Comparison of ENCODE assay signal across 29 cellular contexts in the genomic region with DNA sequence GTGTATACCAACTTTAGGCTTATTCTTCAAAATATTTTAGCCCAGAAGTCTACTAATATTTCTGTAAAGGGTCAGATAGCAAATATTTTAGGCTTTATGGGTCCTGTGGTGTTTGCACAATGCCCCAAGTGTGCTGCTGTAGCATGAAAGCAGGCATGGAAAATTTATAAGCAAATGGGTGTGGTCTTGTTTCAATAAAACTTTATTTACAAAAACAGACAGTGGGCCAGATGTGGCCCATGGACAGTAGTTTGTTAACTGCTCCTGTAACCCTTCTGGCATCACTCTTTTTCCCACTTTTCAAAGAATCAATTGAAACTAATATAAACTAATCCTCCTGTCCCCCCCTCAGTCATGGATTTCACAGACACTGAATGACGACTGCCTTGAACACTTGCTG.
"Had no signal": no experiment of that assay in that cellular context is flagged by ENCODE, and none has a peak within 500 bp of the region (broad histone marks: within the 10 kb centered on the region; RNA-seq: fewer than 3 reads in every experiment).

No MANE protein-coding gene starts in this region.

- FAIRE-seq: bronchial epithelial cell, TTC549 had no signal

- H3K4me3 ChIP-seq: ascending aorta, cardiac muscle cell had no signal

- DNase-seq: activated B cell treated with CpG ODN at 0.5 μM for 24 hours; activated CD4-positive, alpha-beta memory T cell treated with anti-CD3 and anti-CD28 coated beads for 36 hours; activated CD4-positive, alpha-beta T cell treated with anti-CD3 and anti-CD28 coated beads for 4 hours; activated CD4-positive, alpha-beta T cell treated with anti-CD3 and anti-CD28 coated beads, Interleukin-2, amount 10 ng/mL, durations not matched to agents 24 days and 14 days; activated CD4-positive, alpha-beta T cell treated with anti-CD3 and anti-CD28 coated beads, Interleukin-2, amount 50 U/mL, for 1 hour; activated CD4-positive, alpha-beta T cell treated with anti-CD3 and anti-CD28 coated beads, Interleukin-2, amount 50 U/mL, for 4 hours; activated CD4-positive, CD25-positive, alpha-beta regulatory T cell treated with anti-CD3 and anti-CD28 coated beads, Interleukin-2, amount 50 U/mL, for 72 hours; activated CD8-positive, alpha-beta memory T cell treated with anti-CD3 and anti-CD28 coated beads for 24 hours; activated CD8-positive, alpha-beta memory T cell treated with anti-CD3 and anti-CD28 coated beads, Interleukin-2, amount 10 ng/mL, durations not matched to agents 7 days and 5 days; activated CD8-positive, alpha-beta memory T cell treated with anti-CD3 and anti-CD28 coated beads, Interleukin-2, amount 50 U/mL, for 48 hours; activated CD8-positive, alpha-beta T cell treated with anti-CD3 and anti-CD28 coated beads, Interleukin-2, amount 10 ng/mL, durations not matched to agents 7 days and 5 days; activated effector memory CD4-positive, alpha-beta T cell treated with Interleukin-2 at 50 U/mL for 16 hours; activated gamma-delta T cell; activated naive CD4-positive, alpha-beta T cell treated with anti-CD3 and anti-CD28 coated beads, Interleukin-2, amount 10 ng/mL, durations not matched to agents 7 days and 5 days; activated naive CD4-positive, alpha-beta T cell treated with Interleukin-2 at 50 U/mL for 16 hours; activated naive CD8-positive, alpha-beta T cell treated with anti-CD3 and anti-CD28 coated beads, Interleukin-2, amount 10 ng/mL, durations not matched to agents 7 days and 5 days; activated naive CD8-positive, alpha-beta T cell treated with anti-CD3 and anti-CD28 coated beads, Interleukin-2, amount 50 U/mL, for 24 hours; activated T-cell treated with anti-CD3 and anti-CD28 coated beads, Interleukin-2, amount 50 U/mL, for 24 hours; activated T-cell treated with anti-CD3 and anti-CD28 coated beads, Interleukin-2, amount 50 U/mL, for 48 hours; amygdala; anterior cingulate cortex; caudate nucleus; cerebellar nuclear complex; T-helper 17 cell had no signal

- H3K36me3 ChIP-seq: ascending aorta, cardiac muscle cell had no signal

- H3K27me3 ChIP-seq: ascending aorta, cardiac muscle cell had no signal

- H3K4me1 ChIP-seq: ascending aorta had no signal

- H3K27ac ChIP-seq: ascending aorta, cardiac muscle cell, VCaP had no signal

- ATAC-seq: activated CD8-positive, alpha-beta memory T cell treated with anti-CD3 and anti-CD28 coated beads, Interleukin-2, amount 10 ng/mL, durations not matched to agents 7 days and 5 days; activated CD8-positive, alpha-beta T cell treated with anti-CD3 and anti-CD28 coated beads, Interleukin-2, amount 10 ng/mL, durations not matched to agents 7 days and 5 days; activated naive CD8-positive, alpha-beta T cell treated with anti-CD3 and anti-CD28 coated beads, Interleukin-2, amount 50 U/mL, for 24 hours; T-helper 17 cell had no signal

- H3K9me3 ChIP-seq: ascending aorta had no signal
